In the genomic region with DNA sequence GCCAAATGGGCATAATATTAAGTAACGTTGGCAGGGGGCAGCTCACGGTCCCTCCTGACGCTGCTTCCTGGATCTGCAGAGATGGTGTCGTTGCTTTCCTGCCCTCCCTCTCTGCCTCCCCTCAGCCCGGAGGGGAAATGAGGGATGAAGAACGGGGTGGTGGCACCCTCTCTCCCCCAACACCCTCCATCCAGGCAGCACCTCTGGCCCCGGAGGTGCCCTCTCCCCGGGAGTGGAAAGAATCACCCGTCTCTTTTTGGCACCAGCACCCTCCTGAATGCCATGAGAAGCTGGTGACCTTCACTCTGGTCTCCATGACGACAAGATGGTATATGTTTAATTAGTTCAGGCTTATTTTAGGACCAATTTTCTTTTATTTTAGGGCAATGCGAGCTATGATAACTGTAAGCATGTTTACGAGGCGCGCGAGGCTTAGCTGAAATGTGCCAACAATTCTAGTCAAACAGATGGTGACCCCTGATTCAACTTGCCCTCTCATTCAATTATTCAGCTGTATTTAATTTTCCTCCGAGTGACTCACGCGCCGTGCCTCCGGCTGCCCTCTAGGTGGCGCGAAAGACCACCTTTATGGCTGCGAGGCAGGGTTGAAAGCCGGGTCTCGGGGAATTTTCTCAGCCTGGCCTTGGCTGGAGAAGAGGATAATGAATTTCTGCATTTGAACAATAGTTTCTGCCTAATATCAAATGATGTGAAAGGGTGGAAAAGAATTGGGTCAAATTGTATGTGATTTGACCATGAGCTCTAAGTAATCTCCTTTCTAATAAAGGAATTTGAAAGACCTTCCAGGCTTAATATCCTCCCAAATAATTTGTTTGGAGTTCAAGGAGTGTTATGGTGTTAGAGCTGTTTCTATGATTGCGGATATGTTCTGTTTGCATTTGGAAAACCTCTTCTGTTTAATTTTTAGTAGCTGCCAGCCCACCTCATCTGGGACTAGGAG, we compare ENCODE assay signal across 8 cellular contexts.
A peak's percentile ranks its signal among the peaks of the same experiment; 100 is the strongest.
DNase-seq lines count a peak whose midpoint lies in the region; ATAC-seq and TF ChIP-seq lines count a peak whose summit lies in the region.

No MANE protein-coding gene starts in this region.

- H4K20me1 ChIP-seq in Loucy (ENCODE audit: insufficient read depth, low read length, poor library complexity, severe bottlenecking) = no peaks in the 10 kb centered on the region

- no peak overlapping the region for H3K4me2 ChIP-seq in Loucy (ENCODE audit: low read depth, low read length, poor library complexity, severe bottlenecking)

- H3K27me3 ChIP-seq in Loucy (ENCODE audit: insufficient read depth, low read length, poor library complexity, severe bottlenecking) (no peaks in the 10 kb centered on the region), heart right ventricle (peaks cover 4 to 35% (median 20%) of the 10 kb centered on the region in 7 donors), rectal smooth muscle tissue (ENCODE audit: control insufficient read depth, insufficient read depth, low read length) (no peaks in the 10 kb centered on the region)

- no peaks in the 10 kb centered on the region for H3K9me2 ChIP-seq in Loucy (replicated peaks; ENCODE audit: low read depth, low read length)

- no peaks in the 10 kb centered on the region for H3K9me3 ChIP-seq in Loucy (ENCODE audit: insufficient read depth, low read depth, low read length)
- H3K9me3 ChIP-seq in heart right ventricle = no peaks in the 10 kb centered on the region

- no peaks in the 10 kb centered on the region for H3K4me1 ChIP-seq in Loucy (ENCODE audit: insufficient read depth, low read length, poor library complexity, severe bottlenecking)
- H3K4me1 ChIP-seq in heart right ventricle = peaks cover 0 to 14% (median 0%) of the 10 kb centered on the region in 9 donors
- H3K4me1 ChIP-seq in rectal smooth muscle tissue (ENCODE audit: control insufficient read depth, insufficient read depth, low read length) = peaks cover 6% of the 10 kb centered on the region

- 17 to 20% methylated on average over 26 of the region's 26 CpGs for WGBS in heart right ventricle, 2 donors

- DNase-seq in GM03348 (ENCODE audit: low spot score) (peak; percentile 94), SKM-1 (lab: John Stamatoyannopoulos, UW; ENCODE audit: unreplicated experiment) (peak; percentile 6), amygdala (lab: John Stamatoyannopoulos, UW) (peak in 48 of 56 donors; percentile 22 to 88 (median 62)), heart right ventricle (peak; percentile 72 to 74)

- peak; percentile 93 for TF ChIP-seq CTCF in Loucy (conservative IDR thresholded peaks at IDR 0.05; ENCODE audit: low read length)
- TF ChIP-seq CTCF in heart right ventricle (IDR thresholded peaks at IDR 0.05) = peak; percentile 85 to 95 (median 91)

- intact Hi-C loops in heart right ventricle (cut with DNase I) = loop anchor here in 9 of 10 donors (5.0 to 10.0 kb wide), 8 partner anchors 222 to 1539 kb away; no protein-coding TSS in a partner anchor

- H3K9ac ChIP-seq in Loucy (ENCODE audit: low read depth, low read length, poor library complexity, severe bottlenecking) (no peak overlapping the region), rectal smooth muscle tissue (ENCODE audit: low read length) (no peak overlapping the region)

- H3F3A ChIP-seq in Loucy (ENCODE audit: low read depth) = no peaks in the 10 kb centered on the region

- H2AFZ ChIP-seq in Loucy (ENCODE audit: low read length) = no peak overlapping the region

- H3K79me2 ChIP-seq in Loucy (ENCODE audit: insufficient read depth, low read length) = no peaks in the 10 kb centered on the region

- H3K4me3 ChIP-seq in Loucy (ENCODE audit: low read length, poor library complexity, severe bottlenecking) (no peak overlapping the region), heart right ventricle (no peak overlapping the region), rectal smooth muscle tissue (ENCODE audit: low read length) (no peak overlapping the region)

- ATAC-seq in heart right ventricle (peak in 7 of 8 donors; percentile 63 to 90 (median 81)), GM21529 (IDR thresholded peaks at IDR 0.05; ENCODE audit: unreplicated experiment) (no peak), GM18520 (IDR thresholded peaks at IDR 0.05; ENCODE audit: unreplicated experiment) (no peak)

- H3K27ac ChIP-seq in heart right ventricle (no peak overlapping the region), rectal smooth muscle tissue (ENCODE audit: low read depth, low read length) (peak overlapping the region; percentile 14)

- no peaks in the 10 kb centered on the region for H3K36me3 ChIP-seq in Loucy (ENCODE audit: insufficient read depth, low read length)
- no peaks in the 10 kb centered on the region for H3K36me3 ChIP-seq in heart right ventricle
- no peaks in the 10 kb centered on the region for H3K36me3 ChIP-seq in rectal smooth muscle tissue (ENCODE audit: control insufficient read depth, insufficient read depth, low read length)

Comparison
In these comparisons a context has a peak if more than half of its experiments do, and no peak if none do; other contexts are left out.
1. DNase-seq: peak in every context shown above with its lines; median percentile 94 in GM03348; 73 in heart right ventricle; 62 in amygdala; 6 in SKM-1.
2. ATAC-seq: peak in heart right ventricle (7 of 8); none in GM21529 (single experiment) and GM18520 (single experiment).